ENCODE assay signal across 13 cellular contexts in the genomic region with DNA sequence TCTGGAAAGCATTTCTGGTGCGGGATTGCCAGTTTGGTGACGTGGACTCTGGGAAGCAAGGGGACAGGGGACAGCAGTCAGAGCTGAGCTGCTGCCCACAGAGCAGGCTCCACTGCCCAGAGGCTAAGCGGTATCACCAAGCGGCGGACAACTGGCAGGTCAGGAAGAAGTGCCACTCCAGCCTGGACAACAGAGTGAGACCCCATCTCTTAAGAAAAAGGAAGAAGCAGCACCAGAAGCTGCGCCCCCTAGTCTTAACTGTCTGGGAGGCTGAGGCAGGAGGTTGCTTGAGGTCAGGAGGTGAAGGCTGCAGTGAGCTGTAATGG.
"Had no signal": no experiment of that assay in that cellular context is flagged by ENCODE, and none has a peak within 500 bp of the region (broad histone marks: within the 10 kb centered on the region; RNA-seq: fewer than 3 reads in every experiment).

No MANE protein-coding gene starts in this region.

- H3K4me3 Mint-ChIP-seq: immature natural killer cell; T-helper 2 cell treated with Interferon-gamma antibody and Interleukin-4, amounts not matched to agents 5 μg/mL and 100 μg/mL, for 36 hours had no signal

- H3K27ac ChIP-seq: colonic mucosa, pancreas, suprapubic skin had no signal

- H3K27me3 ChIP-seq: colonic mucosa, pancreas, suprapubic skin, upper lobe of left lung had no signal

- DNase-seq: activated naive CD4-positive, alpha-beta T cell treated with anti-CD3 and anti-CD28 coated beads, Interleukin-2, amount 50 U/mL, for 16 hours; activated T-cell treated with anti-CD3 and anti-CD28 coated beads, Interleukin-2, amount 50 U/mL, for 1 hour; colonic mucosa; head of caudate nucleus; immature natural killer cell; pancreas; stimulated activated CD4-positive, alpha-beta T cell treated with anti-CD3 and anti-CD28 coated beads, Interleukin-12 subunit alpha, Interleukin-12 subunit beta, amount 100 ng/mL, for 4 hours; stimulated activated CD4-positive, alpha-beta T cell treated with anti-CD3 and anti-CD28 coated beads, Interleukin-2, amount 100 ng/mL, for 24 hours; stimulated activated naive CD4-positive, alpha-beta T cell had no signal

- H3K9me3 Mint-ChIP-seq: immature natural killer cell; T-helper 2 cell treated with Interferon-gamma antibody and Interleukin-4, amounts not matched to agents 5 μg/mL and 100 μg/mL, for 36 hours had no signal

- ATAC-seq: activated CD4-positive, CD25-positive, alpha-beta regulatory T cell treated with anti-CD3 and anti-CD28 coated beads, Interleukin-2, amount 50 U/mL, for 24 hours; pancreas had no signal

- H3K9me3 ChIP-seq: colonic mucosa, pancreas, suprapubic skin, upper lobe of left lung had no signal

- H3K4me3 ChIP-seq: colonic mucosa, pancreas, suprapubic skin, upper lobe of left lung had no signal

- H3K27ac Mint-ChIP-seq: T-helper 2 cell treated with Interferon-gamma antibody and Interleukin-4, amounts not matched to agents 5 μg/mL and 100 μg/mL, for 36 hours had no signal

- H3K4me1 ChIP-seq: colonic mucosa, pancreas had no signal
